Comparison of ENCODE assay signal across 1 cellular context in the genomic region with DNA sequence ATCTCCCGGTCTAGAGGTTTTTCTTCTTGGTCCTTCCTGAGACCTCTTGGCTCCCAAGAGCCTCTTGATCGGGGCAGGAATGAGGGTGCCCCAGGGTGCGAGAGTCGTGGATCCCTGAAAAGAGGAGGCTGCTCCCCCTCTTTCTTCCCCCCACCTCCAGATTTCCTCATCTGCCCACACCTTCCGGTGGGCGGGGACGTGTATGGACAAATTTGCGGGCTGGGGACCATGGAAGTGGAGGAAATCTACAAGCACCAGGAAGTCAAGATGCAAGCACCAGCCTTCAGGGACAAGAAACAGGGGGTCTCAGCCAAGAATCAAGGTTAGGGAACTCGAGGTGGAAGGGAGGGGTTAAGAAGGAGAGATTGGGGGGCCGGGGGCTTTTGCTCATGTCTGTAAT.
TF ChIP-seq lines count a peak whose summit lies in the region.

A gene with protein sequence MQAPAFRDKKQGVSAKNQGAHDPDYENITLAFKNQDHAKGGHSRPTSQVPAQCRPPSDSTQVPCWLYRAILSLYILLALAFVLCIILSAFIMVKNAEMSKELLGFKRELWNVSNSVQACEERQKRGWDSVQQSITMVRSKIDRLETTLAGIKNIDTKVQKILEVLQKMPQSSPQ (plus strand): TSS at position 237 of the 400 bp plus-strand sequence. CDS start 31 bp downstream, at position 268.

TF ChIP-seq in HepG2, 621 proteins besides CTCF, POLR2A, EP300 and RAD21 (continued from another document):
- TF ChIP-seq THYN1 (CRISPR knock-in tag; IDR thresholded peaks at IDR 0.05; ENCODE audit: borderline replicate concordance, low read depth) = no peak
